Comparison of ENCODE assay signal across 10 cellular contexts in the genomic region with DNA sequence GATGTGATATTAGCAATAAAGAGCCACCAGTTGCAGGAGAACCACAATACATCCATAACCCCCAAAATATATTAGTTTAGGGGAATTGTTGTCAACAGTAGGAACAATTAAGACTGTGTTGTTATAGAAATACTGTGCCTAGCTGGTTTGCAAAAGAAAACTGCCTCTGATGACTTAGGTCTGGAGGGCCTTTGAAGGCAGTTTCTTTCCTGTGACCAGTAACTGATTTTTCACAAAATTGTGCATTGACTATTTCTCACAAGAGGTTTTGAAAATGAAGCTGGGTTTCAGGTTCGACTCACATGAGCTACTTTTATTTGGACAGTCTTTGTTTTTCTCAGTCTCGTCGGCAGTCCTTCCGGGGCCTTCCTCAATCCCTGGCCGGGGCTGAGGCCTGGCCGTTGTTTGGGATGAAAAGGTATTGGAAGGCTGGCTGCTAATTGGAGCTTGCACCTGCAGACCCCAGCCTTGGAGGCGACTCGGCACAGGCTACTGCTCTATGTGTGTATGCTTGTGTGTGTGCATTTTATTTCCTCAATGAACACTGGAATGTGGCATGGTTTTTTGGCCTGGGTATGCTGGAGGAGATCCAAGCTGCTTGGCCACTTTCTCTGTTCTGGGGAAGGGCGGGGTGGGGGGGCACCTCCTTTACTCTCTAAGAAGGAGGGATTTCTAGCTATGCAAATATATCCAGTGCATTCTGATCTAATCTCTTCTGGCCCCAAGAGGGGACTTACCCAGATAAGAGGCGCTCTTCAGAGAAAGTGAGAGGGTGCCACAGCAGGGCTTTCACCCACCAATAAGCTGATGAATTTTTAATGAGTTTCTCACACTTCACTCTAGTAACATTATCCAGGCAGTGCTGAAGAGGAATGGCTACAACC. TPM values are rescaled to one million over a fixed set of nuclear protein-coding genes. Genes with fewer than 3 reads are reported as not detected.
DNase-seq lines count a peak whose midpoint lies in the region; ATAC-seq and TF ChIP-seq lines count a peak whose summit lies in the region.
"Had no signal": no experiment of that assay in that cellular context is flagged by ENCODE, and none has a peak within 500 bp of the region (broad histone marks: within the 10 kb centered on the region; RNA-seq: fewer than 3 reads in every experiment).

No MANE protein-coding gene starts in this region.

- TF ChIP-seq EP300 in Ishikawa (IDR thresholded peaks at IDR 0.05; ENCODE audit: borderline replicate concordance) (no peak), suprapubic skin (IDR thresholded peaks at IDR 0.05) (no peak)

- 63% methylated on average over 10 of the region's 10 CpGs for WGBS in suprapubic skin

- no peak for TF ChIP-seq RAD21 in Ishikawa (IDR thresholded peaks at IDR 0.05; ENCODE audit: low read depth)

- TF ChIP-seq CTCF in suprapubic skin (IDR thresholded peaks at IDR 0.05) = no peak

- DNase-seq in medulla oblongata (ENCODE audit: extremely low spot score) (peak; percentile 7), COR-L47 (lab: John Stamatoyannopoulos, UW) (no peak), middle frontal gyrus (ENCODE audit: extremely low spot score, low spot score) (no peak), immature natural killer cell (no peak), suprapubic skin (ENCODE audit: low spot score in 2 of 2) (no peak)
- DNase-seq: activated gamma-delta T cell had no signal

- peaks cover 9% of the 10 kb centered on the region for H3K4me1 ChIP-seq in suprapubic skin
- H3K4me1 ChIP-seq: parathyroid adenoma had no signal

- no peaks in the 10 kb centered on the region for H3K9me3 ChIP-seq in suprapubic skin

- peak; percentile 81 for ATAC-seq in GM18520 (IDR thresholded peaks at IDR 0.05; ENCODE audit: unreplicated experiment)
- ATAC-seq in GM21717 (IDR thresholded peaks at IDR 0.05; ENCODE audit: unreplicated experiment) = peak; percentile 74

- no peaks in the 10 kb centered on the region for H3K36me3 Mint-ChIP-seq in immature natural killer cell

- peaks cover 0 to 3% (median 0%) of the 10 kb centered on the region in 6 donors for H3K9me3 Mint-ChIP-seq in immature natural killer cell

- TF ChIP-seq POLR2A in suprapubic skin (IDR thresholded peaks at IDR 0.05) = no peak

- H3K27ac ChIP-seq in suprapubic skin = no peak overlapping the region
- H3K27ac ChIP-seq: parathyroid adenoma had no signal

- H3K27me3 ChIP-seq in suprapubic skin = no peaks in the 10 kb centered on the region

- no peaks in the 10 kb centered on the region for H3K36me3 ChIP-seq in suprapubic skin

- H3K4me3 ChIP-seq in suprapubic skin = no peak overlapping the region

- no peaks in the 10 kb centered on the region for H3K4me1 Mint-ChIP-seq in immature natural killer cell

- no peak overlapping the region for H3K27ac Mint-ChIP-seq in immature natural killer cell

- H3K27me3 Mint-ChIP-seq in immature natural killer cell (ENCODE audit: low read depth in 3 of 3) = peaks cover 0 to 9% (median 3%) of the 10 kb centered on the region in 3 donors

- no peak overlapping the region for H3K4me3 Mint-ChIP-seq in immature natural killer cell

TF ChIP-seq in Ishikawa, 13 proteins besides CTCF, POLR2A, EP300 and RAD21:
- peak; percentile 60; the same call in 1 of the 2 replicates for TF ChIP-seq TEAD4 (IDR thresholded peaks at IDR 0.05)
- no peak for TF ChIP-seq CREB1 (IDR thresholded peaks at IDR 0.05; ENCODE audit: low read depth)
- TF ChIP-seq USF1 (IDR thresholded peaks at IDR 0.05) = no peak
- no peak for TF ChIP-seq TAF1 (IDR thresholded peaks at IDR 0.05; ENCODE audit: low read depth)
- peak; percentile 55; the same call in 1 of the 2 replicates for TF ChIP-seq NFIC (IDR thresholded peaks at IDR 0.05)

RNA-seq across cellular contexts. Expression of gene LNX1, which starts 49.5 kb away (rescaled TPM):
- polyA plus RNA-seq in immature natural killer cell = under 1 TPM; 0.06 to 0.18 (median 0.12) TPM
- total RNA-seq in suprapubic skin = 10 to 100 TPM; 21.7 to 47.2 (median 36.2) TPM
